In genomic region chr6:81752969-81753708, GRCh38 we compare ENCODE assay signal across 8 cellular contexts. TPM values are rescaled to one million over a fixed set of nuclear protein-coding genes. Genes with fewer than 3 reads are reported as not detected.
DNase-seq lines count a peak whose midpoint lies in the region; ATAC-seq and TF ChIP-seq lines count a peak whose summit lies in the region.

No MANE protein-coding gene starts in this region.

- peak; percentile 85 for DNase-seq in A673 (ENCODE audit: low spot score)
- peak; percentile 85 for DNase-seq in NCI-H69 (lab: John Stamatoyannopoulos, UW)
- DNase-seq in activated CD8-positive, alpha-beta T cell treated with anti-CD3 and anti-CD28 coated beads for 36 hours = peak; percentile 58
- DNase-seq in lower leg skin (ENCODE audit: low spot score in 2 of 2) = peak; percentile 86 to 98
- peak; percentile 52 for DNase-seq in stimulated activated CD4-positive, alpha-beta T cell treated with anti-CD3 and anti-CD28 coated beads, Interleukin-4, amount 100 ng/mL, for 24 hours

- intact Hi-C loops in A673 (cut with micrococcal nuclease; ENCODE audit: unreplicated experiment) = loop anchor here (2.0 to 5.0 kb wide), 11 partner anchors 141 to 1148 kb away; no protein-coding TSS in a partner anchor
- intact Hi-C loops in activated CD8-positive, alpha-beta T cell treated with anti-CD3 and anti-CD28 coated beads for 36 hours (cut with micrococcal nuclease) = loop anchor here (10.0 kb wide), 2 partner anchors 1148 to 1418 kb away; no protein-coding TSS in a partner anchor
- intact Hi-C loops in lower leg skin (cut with DNase I; ENCODE audit: low total_unique reads) = no loop called here

- no peaks in the 10 kb centered on the region for H3K9me3 Mint-ChIP-seq in activated CD8-positive, alpha-beta T cell treated with anti-CD3 and anti-CD28 coated beads for 36 hours

- POLR2A ChIA-PET in A673 (lab: Charles Lee; ENCODE audit: low non-redundant PET) = no interaction called here
- POLR2A ChIA-PET in activated CD8-positive, alpha-beta T cell treated with anti-CD3 and anti-CD28 coated beads for 36 hours (lab: Charles Lee) = interaction anchor here (0.9 kb wide), 1 partner anchor 10 kb away, joined by 3 read pairs; no protein-coding TSS in a partner anchor

- H3K4me1 ChIP-seq in A673 (ENCODE audit: insufficient read depth, low read length, poor library complexity, severe bottlenecking) = peaks cover 16% of the 10 kb centered on the region
- peaks cover 8 to 18% of the 10 kb centered on the region in 2 donors for H3K4me1 ChIP-seq in duodenal mucosa (ENCODE audit: control insufficient read depth in 1 of 2, insufficient read depth in 2 of 2, low read length in 2 of 2)

- H3K4me3 Mint-ChIP-seq in activated CD8-positive, alpha-beta T cell treated with anti-CD3 and anti-CD28 coated beads for 36 hours = peak overlapping the region; percentile 76

- H3K27me3 ChIP-seq in A673 (replicated peaks; ENCODE audit: insufficient read depth, low read depth, low read length, poor library complexity) (no peaks in the 10 kb centered on the region), duodenal mucosa (ENCODE audit: control insufficient read depth in 1 of 2, insufficient read depth in 2 of 2, low read length in 2 of 2) (no peaks in the 10 kb centered on the region)

- H3K36me3 ChIP-seq in A673 (ENCODE audit: insufficient read depth, low read length, poor library complexity, severe bottlenecking) = peaks cover 22% of the 10 kb centered on the region
- peaks cover 0 to 5% of the 10 kb centered on the region in 2 donors for H3K36me3 ChIP-seq in duodenal mucosa (ENCODE audit: control insufficient read depth in 1 of 2, insufficient read depth in 2 of 2, low read length in 2 of 2)

- peak in 1 of 2 donors; percentile 4 for TF ChIP-seq POLR2A in lower leg skin (IDR thresholded peaks at IDR 0.05)

- H3K9me3 ChIP-seq in A673 (ENCODE audit: low read depth, low read length, poor library complexity, severe bottlenecking) = no peaks in the 10 kb centered on the region
- no peaks in the 10 kb centered on the region for H3K9me3 ChIP-seq in duodenal mucosa (ENCODE audit: control insufficient read depth in 1 of 2, low read length in 2 of 2)

- peak overlapping the region; percentile 71 to 81 for H3K9ac ChIP-seq in duodenal mucosa (ENCODE audit: low read depth in 1 of 2, low read length in 2 of 2)

- 0% methylated on average over 23 to 31 of the region's 62 CpGs for WGBS in lower leg skin, 2 donors

- TSS peak; percentile 65 for BruUV-seq in A673 (replicated peaks; lab: Mats Ljungman, UMichigan)

- H3K27ac Mint-ChIP-seq in activated CD8-positive, alpha-beta T cell treated with anti-CD3 and anti-CD28 coated beads for 36 hours = peak overlapping the region; percentile 76

- peak; percentile 33 for ATAC-seq in GM18870 (IDR thresholded peaks at IDR 0.05; ENCODE audit: unreplicated experiment)
- peak; percentile 31 for ATAC-seq in HG03103 (IDR thresholded peaks at IDR 0.05; ENCODE audit: low read depth, unreplicated experiment)
- ATAC-seq in activated CD8-positive, alpha-beta T cell treated with anti-CD3 and anti-CD28 coated beads for 36 hours = peak; percentile 49

- peaks cover 23% of the 10 kb centered on the region for H3K27me3 Mint-ChIP-seq in activated CD8-positive, alpha-beta T cell treated with anti-CD3 and anti-CD28 coated beads for 36 hours

- H3K27ac ChIP-seq in A673 (ENCODE audit: low read depth, low read length, poor library complexity, severe bottlenecking) = peak overlapping the region; percentile 82
- H3K27ac ChIP-seq in duodenal mucosa (ENCODE audit: low read depth, low read length) = peak overlapping the region; percentile 95

- no peak for TF ChIP-seq CTCF in A673 (conservative IDR thresholded peaks at IDR 0.05; ENCODE audit: low read depth, low read length)
- no peak for TF ChIP-seq CTCF in activated CD8-positive, alpha-beta T cell treated with anti-CD3 and anti-CD28 coated beads for 36 hours (IDR thresholded peaks at IDR 0.05)
- TF ChIP-seq CTCF in lower leg skin (IDR thresholded peaks at IDR 0.05) = no peak

- no peaks in the 10 kb centered on the region for H3K36me3 Mint-ChIP-seq in activated CD8-positive, alpha-beta T cell treated with anti-CD3 and anti-CD28 coated beads for 36 hours (ENCODE audit: low read depth)

- CTCF ChIA-PET in A673 (lab: Charles Lee) = interaction anchor here (0.6 to 1.2 kb wide), 3 partner anchors 511 to 1147 kb away, joined by 3 read pairs; no protein-coding TSS in a partner anchor
- CTCF ChIA-PET in activated CD8-positive, alpha-beta T cell treated with anti-CD3 and anti-CD28 coated beads for 36 hours (lab: Charles Lee) = interaction anchor here (0.6 to 1.8 kb wide), 14 partner anchors 13 to 1623 kb away, joined by 3 to 7 read pairs (median 3); no protein-coding TSS in a partner anchor

- peaks cover 29% of the 10 kb centered on the region for H3K4me1 Mint-ChIP-seq in activated CD8-positive, alpha-beta T cell treated with anti-CD3 and anti-CD28 coated beads for 36 hours (ENCODE audit: low read depth)

- H3K4me3 ChIP-seq in A673 (ENCODE audit: low read depth, low read length, poor library complexity, severe bottlenecking) (peak overlapping the region; percentile 68), duodenal mucosa (ENCODE audit: low read depth in 1 of 2, low read length in 2 of 2) (peak overlapping the region; percentile 81 to 95), lower leg skin (ENCODE audit: low read depth, poor library complexity, severe bottlenecking) (peak overlapping the region; percentile 79)

RNA-seq across cellular contexts. Expression of gene TENT5A, which starts 0.7 kb away (rescaled TPM):
- total RNA-seq in A673 (2021) = 36.9 and 37.1 TPM in 2 replicates
- 1 to 10 TPM; 1.1 to 1.2 TPM for total RNA-seq in activated CD8-positive, alpha-beta T cell treated with anti-CD3 and anti-CD28 coated beads for 36 hours
- total RNA-seq in lower leg skin = 10 to 100 TPM; 18.4 to 26.6 (median 24.7) TPM

Comparison
In these comparisons a context has a peak if more than half of its experiments do, and no peak if none do; other contexts are left out.
1. Peak in every context shown above with its lines: DNase-seq, ATAC-seq, H3K4me3 ChIP-seq and H3K27ac ChIP-seq.
2. RNA of gene TENT5A, which starts 0.7 kb away (total RNA-seq): 36.9 to 37.1 TPM in A673 and 18.4 to 26.6 TPM in lower leg skin; 1.1 to 1.2 TPM in activated CD8-positive, alpha-beta T cell treated with anti-CD3 and anti-CD28 coated beads for 36 hours; every median in the first group is over 4 times any median in the second.